In the genomic region with DNA sequence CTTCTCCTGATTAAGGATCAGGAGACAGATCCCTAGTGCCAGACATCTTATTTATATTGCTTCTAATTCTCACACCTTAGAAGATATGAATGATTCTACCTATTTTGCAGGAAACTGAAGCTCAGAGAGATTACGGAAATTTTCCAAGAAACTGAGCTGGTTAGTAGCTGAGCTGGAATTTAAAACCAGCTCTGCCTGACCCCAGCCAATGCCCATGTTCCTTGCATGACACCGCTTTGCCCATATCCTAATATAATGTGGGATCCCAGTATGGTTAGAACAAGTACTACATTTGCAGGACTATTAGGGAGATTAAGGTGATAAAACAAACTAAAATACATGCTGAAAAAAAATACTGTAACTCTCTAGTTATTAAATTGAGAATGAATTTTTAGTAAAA, we compare ENCODE assay signal across 8 cellular contexts. TPM values are rescaled to one million over a fixed set of nuclear protein-coding genes. Genes with fewer than 3 reads are reported as not detected.
DNase-seq lines count a peak whose midpoint lies in the region; ATAC-seq, FAIRE-seq and TF ChIP-seq lines count a peak whose summit lies in the region.

No MANE protein-coding gene starts in this region.

- no peak for TF ChIP-seq RAD21 in HepG2 (CRISPR knock-in tag; IDR thresholded peaks at IDR 0.05)

- H3K9ac ChIP-seq in HepG2 (ENCODE audit: insufficient read depth, low read depth, low read length), result peak overlapping the region; percentile 81; the same call in 1 of the 2 replicates

- 53% methylated on average over 2 of the region's 2 CpGs for WGBS in HepG2 (ENCODE audit: low lambda C conversion rate)
- WGBS in right lobe of liver (ENCODE audit: insufficient coverage, low coverage, low lambda C conversion rate, missing lambda C conversion rate), result 43% methylated on average over 2 of the region's 2 CpGs

- peaks cover 72% of the 10 kb centered on the region for H3K79me2 ChIP-seq in HepG2 (ENCODE audit: insufficient read depth, low read length)

- no peak overlapping the region for H3K27ac ChIP-seq in HepG2 (ENCODE audit: extremely low read length, insufficient read depth, low read length)
- no peak overlapping the region for H3K27ac ChIP-seq in right lobe of liver

- ATAC-seq in HepG2 (no peak), right lobe of liver (no peak)
- ATAC-seq in activated T-helper 17 cell treated with anti-CD3 and anti-CD28 coated beads, Interleukin-2, amount 50 U/mL, for 72 hours (replicated peaks), result no peak

- no peak overlapping the region for H3K4me3 Mint-ChIP-seq in activated T-helper 17 cell treated with anti-CD3 and anti-CD28 coated beads, Interleukin-2, amount 50 U/mL, for 72 hours
- H3K4me3 Mint-ChIP-seq in immature natural killer cell, result peak overlapping the region in 3 of 5 donors; percentile 40 to 48 (median 42)

- H3K27me3 ChIP-seq in HepG2 (ENCODE audit: control insufficient read depth in 1 of 2, insufficient read depth in 2 of 2, low read length in 2 of 2) (no peaks in the 10 kb centered on the region; a peak in 1 of 5 replicates), right lobe of liver (no peaks in the 10 kb centered on the region)

- peaks cover 12% of the 10 kb centered on the region for H4K20me1 ChIP-seq in HepG2 (ENCODE audit: insufficient read depth, low read length)

- BruUV-seq in HepG2 (replicated peaks; lab: Mats Ljungman, UMichigan), result no TSS peak

- in situ Hi-C loops in HepG2 (cut with HindIII; ENCODE audit: extremely low pct_ligation_motif_present, low pct_unique_long_range_greater_than_20kb), result loop anchor here (10.0 kb wide), 1 partner anchor 242 kb away; no protein-coding TSS in a partner anchor

- TF ChIP-seq EP300 in HepG2 (IDR thresholded peaks at IDR 0.05; ENCODE audit: low read depth in 2 of 2, low read length in 2 of 2) (no peak), HepG2 (CRISPR knock-in tag; IDR thresholded peaks at IDR 0.05; ENCODE audit: borderline replicate concordance) (no peak)

- DNase-seq in HepG2 (ENCODE audit: low spot score) (no peak), right lobe of liver (no peak), immature natural killer cell (no peak), 8988T (no peak), erythroblast (lab: John Stamatoyannopoulos, UW) (no peak), iPS-NIHi11 (ENCODE audit: low spot score) (no peak), occipital lobe (lab: John Stamatoyannopoulos, UW) (no peak)

- TF ChIP-seq CTCF in HepG2 (CRISPR knock-in tag; IDR thresholded peaks at IDR 0.05) (no peak), right lobe of liver (IDR thresholded peaks at IDR 0.05) (no peak)

- no peak for FAIRE-seq in HepG2 (lab: Jason Lieb, UNC)

- H3K27ac Mint-ChIP-seq in activated T-helper 17 cell treated with anti-CD3 and anti-CD28 coated beads, Interleukin-2, amount 50 U/mL, for 72 hours, result peak overlapping the region; percentile 78
- H3K27ac Mint-ChIP-seq in immature natural killer cell, result peak overlapping the region in 5 of 6 donors; percentile 18 to 82 (median 74)

- H3K4me3 ChIP-seq in HepG2 (replicated peaks in 1 of 3; ENCODE audit: insufficient read depth in 1 of 3, low read depth in 2 of 3, low read length in 3 of 3), result peak overlapping the region; percentile 85 to 91 (median 89)
- H3K4me3 ChIP-seq in right lobe of liver, result peak overlapping the region in 1 of 3 donors; percentile 83

- H3K27me3 Mint-ChIP-seq in activated T-helper 17 cell treated with anti-CD3 and anti-CD28 coated beads, Interleukin-2, amount 50 U/mL, for 72 hours, result no peaks in the 10 kb centered on the region
- H3K27me3 Mint-ChIP-seq in immature natural killer cell (ENCODE audit: low read depth in 3 of 3), result peaks cover 0 to 2% (median 0%) of the 10 kb centered on the region in 3 donors

- H3K4me1 Mint-ChIP-seq in activated T-helper 17 cell treated with anti-CD3 and anti-CD28 coated beads, Interleukin-2, amount 50 U/mL, for 72 hours, result peaks cover 34% of the 10 kb centered on the region
- peaks cover 32 to 38% of the 10 kb centered on the region in 2 donors for H3K4me1 Mint-ChIP-seq in immature natural killer cell

- no peaks in the 10 kb centered on the region for H3K9me3 ChIP-seq in HepG2 (ENCODE audit: low read length)
- H3K9me3 ChIP-seq in right lobe of liver, result no peaks in the 10 kb centered on the region

- H3K4me1 ChIP-seq in HepG2 (ENCODE audit: insufficient read depth, low read length) (peaks cover 49% of the 10 kb centered on the region), right lobe of liver (peaks cover 0 to 36% (median 15%) of the 10 kb centered on the region in 4 donors)

- H3K36me3 ChIP-seq in HepG2 (replicated peaks in 1 of 2; ENCODE audit: control insufficient read depth in 1 of 2, insufficient read depth in 2 of 2, low read length in 2 of 2), result peaks cover 0 to 2% of the 10 kb centered on the region in 2 experiments; a peak in 1 of 5 replicates
- no peaks in the 10 kb centered on the region for H3K36me3 ChIP-seq in right lobe of liver

- intact Hi-C loops in HepG2 (cut with micrococcal nuclease; ENCODE audit: unreplicated experiment), result no loop called here
- intact Hi-C loops in right lobe of liver (cut with DNase I), result no loop called here

- no peaks in the 10 kb centered on the region for H3K9me3 Mint-ChIP-seq in activated T-helper 17 cell treated with anti-CD3 and anti-CD28 coated beads, Interleukin-2, amount 50 U/mL, for 72 hours
- no peaks in the 10 kb centered on the region for H3K9me3 Mint-ChIP-seq in immature natural killer cell

- POLR2A ChIA-PET in HepG2 (lab: Yijun Ruan, JAX), result interaction anchor here (0.8 to 1.2 kb wide), 2 partner anchors 10 to 39 kb away, joined by 3 read pairs; partner anchors contain the start of gene COX7A2

- peak overlapping the region; percentile 75 for H3K4me2 ChIP-seq in HepG2 (ENCODE audit: low read depth, low read length)

- TF ChIP-seq POLR2A in HepG2 (IDR thresholded peaks at IDR 0.05; ENCODE audit: insufficient read depth in 1 of 2, low read depth in 2 of 2, low read length in 2 of 2), result no peak
- TF ChIP-seq POLR2A in right lobe of liver (IDR thresholded peaks at IDR 0.05), result no peak
- no peak for TF ChIP-seq POLR2A in erythroblast (IDR thresholded peaks at IDR 0.05; ENCODE audit: low read length)

- peaks cover 20% of the 10 kb centered on the region for H3K36me3 Mint-ChIP-seq in activated T-helper 17 cell treated with anti-CD3 and anti-CD28 coated beads, Interleukin-2, amount 50 U/mL, for 72 hours (ENCODE audit: low read depth)
- no peaks in the 10 kb centered on the region for H3K36me3 Mint-ChIP-seq in immature natural killer cell

- CTCF ChIA-PET in HepG2 (lab: Yijun Ruan, JAX; ENCODE audit: low intra/inter-chr PET ratio, low total read pairs), result no interaction called here

- H2AFZ ChIP-seq in HepG2 (ENCODE audit: low read length), result no peak overlapping the region

RNA-seq across cellular contexts. Expression of gene TMEM30A, which starts 1.9 kb away (rescaled TPM):
- total RNA-seq in HepG2 (2016; rRNA removed; fragmentation: Illumina TruSeq; extraction: Trizol) (38.4 and 54.4 TPM in 2 replicates), right lobe of liver (10 to 100 TPM; 40.1 to 66.8 (median 62.2) TPM), occipital lobe (166 TPM)
- total RNA-seq in HepG2 (2016; cell fraction: cytosol; rRNA removed; fragmentation: Illumina TruSeq; extraction: Trizol; ENCODE audit: low read depth), result 1.8 and 2.4 TPM in 2 replicates
- 32.4 and 47.0 TPM in 2 replicates for total RNA-seq in HepG2 (2016; cell fraction: insoluble cytoplasmic fraction; rRNA removed; fragmentation: Illumina TruSeq; extraction: Trizol)
- total RNA-seq in HepG2 (2016; cell fraction: membrane; rRNA removed; fragmentation: Illumina TruSeq; extraction: Trizol), result 9.9 and 10.6 TPM in 2 replicates
- total RNA-seq in HepG2 (2016; cell fraction: nucleus; rRNA removed; fragmentation: Illumina TruSeq; extraction: Trizol), result 57.2 and 65.2 TPM in 2 replicates
- polyA plus RNA-seq in HepG2 (2011; rRNA removed) (14.9 and 17.6 TPM in 2 replicates), immature natural killer cell (10 to 100 TPM; 47.5 to 81.9 (median 56.0) TPM)
- 6.1 and 11.4 TPM in 2 replicates for polyA plus RNA-seq in HepG2 (2011; cell fraction: cytosol; rRNA removed)
- 11.2 and 15.5 TPM in 2 replicates for polyA plus RNA-seq in HepG2 (2011; cell fraction: nucleus; rRNA removed)
- polyA plus RNA-seq in HepG2 (2012), result 53.2 and 56.8 TPM in 2 replicates
- 1.9 TPM in 2 replicates for polyA plus RNA-seq in HepG2 (2016; cell fraction: cytosol; fragmentation: Illumina TruSeq; extraction: Trizol; ENCODE audit: low read depth)
- 28.3 and 31.1 TPM in 2 replicates for polyA plus RNA-seq in HepG2 (2016; cell fraction: insoluble cytoplasmic fraction; fragmentation: Illumina TruSeq; extraction: Trizol; ENCODE audit: low read depth)
- 5.5 and 5.6 TPM in 2 replicates for polyA plus RNA-seq in HepG2 (2016; cell fraction: membrane; fragmentation: Illumina TruSeq; extraction: Trizol; ENCODE audit: low read depth)
- 68.9 and 74.9 TPM in 2 replicates for polyA plus RNA-seq in HepG2 (2016; cell fraction: nucleus; fragmentation: Illumina TruSeq; extraction: Trizol; ENCODE audit: insufficient read depth, low read depth)
- 7.4 and 11.2 TPM in 2 replicates for polyA minus RNA-seq in HepG2 (2011; rRNA and poly(A)+ RNA removed; ENCODE audit: low replicate concordance)
- 18.1 and 24.4 TPM in 2 replicates for polyA minus RNA-seq in HepG2 (2011; cell fraction: cytosol; rRNA and poly(A)+ RNA removed)
- polyA minus RNA-seq in HepG2 (2011; cell fraction: nucleus; rRNA and poly(A)+ RNA removed), result 28.7 and 32.2 TPM in 2 replicates
- 100 to 1,000 TPM in 1 of 2 donors, 10 to 100 TPM in 1; 81.7 to 115 TPM for total RNA-seq in activated T-helper 17 cell treated with anti-CD3 and anti-CD28 coated beads, Interleukin-2, amount 50 U/mL, for 72 hours

RNA-seq across cellular contexts. Expression of gene COX7A2, which starts 39.1 kb away (rescaled TPM):
- 481 and 556 TPM in 2 replicates for total RNA-seq in HepG2 (2016; rRNA removed; fragmentation: Illumina TruSeq; extraction: Trizol)
- 280 and 328 TPM in 2 replicates for total RNA-seq in HepG2 (2016; cell fraction: cytosol; rRNA removed; fragmentation: Illumina TruSeq; extraction: Trizol; ENCODE audit: low read depth)
- 517 and 605 TPM in 2 replicates for total RNA-seq in HepG2 (2016; cell fraction: insoluble cytoplasmic fraction; rRNA removed; fragmentation: Illumina TruSeq; extraction: Trizol)
- total RNA-seq in HepG2 (2016; cell fraction: membrane; rRNA removed; fragmentation: Illumina TruSeq; extraction: Trizol), result 294 and 325 TPM in 2 replicates
- 231 and 261 TPM in 2 replicates for total RNA-seq in HepG2 (2016; cell fraction: nucleus; rRNA removed; fragmentation: Illumina TruSeq; extraction: Trizol)
- 311 and 407 TPM in 2 replicates for polyA plus RNA-seq in HepG2 (2011; rRNA removed)
- polyA plus RNA-seq in HepG2 (2011; cell fraction: cytosol; rRNA removed), result 137 and 186 TPM in 2 replicates
- polyA plus RNA-seq in HepG2 (2011; cell fraction: nucleus; rRNA removed), result 59.1 and 61.9 TPM in 2 replicates
- 241 and 395 TPM in 2 replicates for polyA plus RNA-seq in HepG2 (2012)
- polyA plus RNA-seq in HepG2 (2016; cell fraction: cytosol; fragmentation: Illumina TruSeq; extraction: Trizol; ENCODE audit: low read depth), result 218 and 256 TPM in 2 replicates
- polyA plus RNA-seq in HepG2 (2016; cell fraction: insoluble cytoplasmic fraction; fragmentation: Illumina TruSeq; extraction: Trizol; ENCODE audit: low read depth), result 311 and 334 TPM in 2 replicates
- 165 and 228 TPM in 2 replicates for polyA plus RNA-seq in HepG2 (2016; cell fraction: membrane; fragmentation: Illumina TruSeq; extraction: Trizol; ENCODE audit: low read depth)
- polyA plus RNA-seq in HepG2 (2016; cell fraction: nucleus; fragmentation: Illumina TruSeq; extraction: Trizol; ENCODE audit: insufficient read depth, low read depth), result 278 and 326 TPM in 2 replicates
- 63.3 and 108 TPM in 2 replicates for polyA minus RNA-seq in HepG2 (2011; rRNA and poly(A)+ RNA removed; ENCODE audit: low replicate concordance)
- polyA minus RNA-seq in HepG2 (2011; cell fraction: cytosol; rRNA and poly(A)+ RNA removed), result 36.2 and 38.6 TPM in 2 replicates
- 17.8 and 18.6 TPM in 2 replicates for polyA minus RNA-seq in HepG2 (2011; cell fraction: nucleus; rRNA and poly(A)+ RNA removed)
- 100 to 1,000 TPM; 159 to 345 (median 218) TPM for total RNA-seq in right lobe of liver
- total RNA-seq in activated T-helper 17 cell treated with anti-CD3 and anti-CD28 coated beads, Interleukin-2, amount 50 U/mL, for 72 hours, result 100 to 1,000 TPM; 260 to 372 TPM
- polyA plus RNA-seq in immature natural killer cell, result 1,000 to 10,000 TPM in 1 of 3 donors, 100 to 1,000 TPM in 2; 732 to 1,349 (median 964) TPM
- 129 TPM for total RNA-seq in occipital lobe
